1 cellular context compared by ENCODE assay signal in the genomic region with DNA sequence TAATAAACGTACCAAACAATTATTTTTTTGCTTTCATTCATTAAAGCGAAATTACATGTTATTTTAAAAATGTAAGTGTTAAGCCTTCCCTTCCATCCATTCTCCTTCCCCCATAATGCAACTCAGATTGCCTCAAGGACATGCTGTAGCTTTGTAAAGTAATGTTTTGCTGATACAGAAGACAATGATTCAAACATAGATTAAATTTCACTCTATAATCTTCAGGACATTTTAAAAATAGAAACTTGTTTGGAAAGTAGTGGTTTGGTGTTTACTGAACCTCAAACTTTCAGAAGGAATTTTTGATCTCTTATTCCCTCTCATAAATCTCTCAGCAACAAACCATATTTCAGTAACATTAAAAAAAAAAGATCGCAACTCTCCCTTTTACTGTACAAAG.
TF ChIP-seq lines count a peak whose summit lies in the region.

No MANE protein-coding gene starts in this region.

TF ChIP-seq in IMR-90, 13 proteins besides CTCF, POLR2A, EP300 and RAD21:
- TF ChIP-seq CHD1 (IDR thresholded peaks at IDR 0.05; ENCODE audit: low read depth, low read length) (no peak), MAZ (IDR thresholded peaks at IDR 0.05; ENCODE audit: borderline replicate concordance, low read depth, low read length) (no peak), USF2 (IDR thresholded peaks at IDR 0.05; ENCODE audit: low read depth, low read length) (no peak), RCOR1 (IDR thresholded peaks at IDR 0.05; ENCODE audit: insufficient replicate concordance, low read length) (no peak), BHLHE40 (IDR thresholded peaks at IDR 0.05; ENCODE audit: low read depth, low read length) (no peak), CEBPB (IDR thresholded peaks at IDR 0.05; ENCODE audit: low read depth, low read length) (no peak), RFX5 (IDR thresholded peaks at IDR 0.05; ENCODE audit: low read depth, low read length) (no peak), MXI1 (IDR thresholded peaks at IDR 0.05; ENCODE audit: borderline replicate concordance, low read depth, low read length) (no peak), SMC3 (IDR thresholded peaks at IDR 0.05; ENCODE audit: low read depth, low read length) (no peak), FOS (IDR thresholded peaks at IDR 0.05; ENCODE audit: low read depth, low read length) (no peak), MAFK (IDR thresholded peaks at IDR 0.05; ENCODE audit: low read depth, low read length) (no peak), NFE2L2 (IDR thresholded peaks at IDR 0.05; ENCODE audit: low read depth, low read length) (no peak)
- TF ChIP-seq, protein P1, sequence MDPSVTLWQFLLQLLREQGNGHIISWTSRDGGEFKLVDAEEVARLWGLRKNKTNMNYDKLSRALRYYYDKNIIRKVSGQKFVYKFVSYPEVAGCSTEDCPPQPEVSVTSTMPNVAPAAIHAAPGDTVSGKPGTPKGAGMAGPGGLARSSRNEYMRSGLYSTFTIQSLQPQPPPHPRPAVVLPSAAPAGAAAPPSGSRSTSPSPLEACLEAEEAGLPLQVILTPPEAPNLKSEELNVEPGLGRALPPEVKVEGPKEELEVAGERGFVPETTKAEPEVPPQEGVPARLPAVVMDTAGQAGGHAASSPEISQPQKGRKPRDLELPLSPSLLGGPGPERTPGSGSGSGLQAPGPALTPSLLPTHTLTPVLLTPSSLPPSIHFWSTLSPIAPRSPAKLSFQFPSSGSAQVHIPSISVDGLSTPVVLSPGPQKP (IDR thresholded peaks at IDR 0.05; ENCODE audit: borderline replicate concordance, low read depth, low read length) = no peak
